In genomic region chr6:138654715-138655634, GRCh38 we compare ENCODE assay signal across 9 cellular contexts.
DNase-seq lines count a peak whose midpoint lies in the region; ATAC-seq lines count a peak whose summit lies in the region.
"Had no signal": no experiment of that assay in that cellular context is flagged by ENCODE, and none has a peak within 500 bp of the region (broad histone marks: within the 10 kb centered on the region; RNA-seq: fewer than 3 reads in every experiment).

No MANE protein-coding gene starts in this region.

- H3K4me3 ChIP-seq in Karpas-422 (ENCODE audit: low read length), result no peak overlapping the region

- no peaks in the 10 kb centered on the region for H3K9me2 ChIP-seq in Karpas-422 (replicated peaks; ENCODE audit: insufficient read depth, low read length)

- H3K27ac Mint-ChIP-seq in activated CD4-positive, alpha-beta T cell treated with anti-CD3 and anti-CD28 coated beads for 36 hours, result no peak overlapping the region
- H3K27ac Mint-ChIP-seq in activated CD4-positive, alpha-beta memory T cell treated with anti-CD3 and anti-CD28 coated beads for 36 hours, result no peak overlapping the region
- H3K27ac Mint-ChIP-seq: B cell had no signal

- H3K36me3 Mint-ChIP-seq in activated CD4-positive, alpha-beta T cell treated with anti-CD3 and anti-CD28 coated beads for 36 hours (ENCODE audit: low read depth), result no peaks in the 10 kb centered on the region
- H3K36me3 Mint-ChIP-seq in activated CD4-positive, alpha-beta memory T cell treated with anti-CD3 and anti-CD28 coated beads for 36 hours, result no peaks in the 10 kb centered on the region

- no peak overlapping the region for H3K4me2 ChIP-seq in Karpas-422 (ENCODE audit: low read depth, low read length, poor library complexity, severe bottlenecking)

- ATAC-seq in activated CD4-positive, alpha-beta T cell treated with anti-CD3 and anti-CD28 coated beads for 36 hours, result peak; percentile 98
- ATAC-seq in HG03039 (IDR thresholded peaks at IDR 0.05; ENCODE audit: unreplicated experiment), result peak; percentile 95

- CTCF ChIA-PET in activated CD4-positive, alpha-beta T cell treated with anti-CD3 and anti-CD28 coated beads for 36 hours (lab: Charles Lee), result interaction anchor here (0.7 kb wide), 1 partner anchor 169 kb away, joined by 3 read pairs; no protein-coding TSS in a partner anchor
- CTCF ChIA-PET in activated CD4-positive, alpha-beta memory T cell treated with anti-CD3 and anti-CD28 coated beads for 36 hours (lab: Charles Lee), result interaction anchor here (0.7 to 2.1 kb wide), 3 partner anchors 37 to 66 kb away, joined by 3 to 9 read pairs (median 7); no protein-coding TSS in a partner anchor

- no peaks in the 10 kb centered on the region for H3K36me3 ChIP-seq in Karpas-422 (ENCODE audit: insufficient read depth, low read length)

- intact Hi-C loops in activated CD4-positive, alpha-beta T cell treated with anti-CD3 and anti-CD28 coated beads for 36 hours (cut with DNase I, micrococcal nuclease), result loop anchor here (1.0 to 5.0 kb wide), 3 partner anchors 38 to 63 kb away; no protein-coding TSS in a partner anchor
- intact Hi-C loops in activated CD4-positive, alpha-beta memory T cell treated with anti-CD3 and anti-CD28 coated beads for 36 hours (cut with micrococcal nuclease), result loop anchor here (1.0 to 5.0 kb wide), 2 partner anchors 62 to 372 kb away; partner anchors contain the start of gene ABRACL

- POLR2A ChIA-PET in activated CD4-positive, alpha-beta T cell treated with anti-CD3 and anti-CD28 coated beads for 36 hours (lab: Charles Lee), result no interaction called here
- POLR2A ChIA-PET in activated CD4-positive, alpha-beta memory T cell treated with anti-CD3 and anti-CD28 coated beads for 36 hours (lab: Charles Lee), result no interaction called here

- H3K27me3 Mint-ChIP-seq in activated CD4-positive, alpha-beta T cell treated with anti-CD3 and anti-CD28 coated beads for 36 hours, result peaks cover 17% of the 10 kb centered on the region
- peaks cover 11% of the 10 kb centered on the region for H3K27me3 Mint-ChIP-seq in activated CD4-positive, alpha-beta memory T cell treated with anti-CD3 and anti-CD28 coated beads for 36 hours

- H3K4me1 ChIP-seq in Karpas-422 (ENCODE audit: low read length), result no peaks in the 10 kb centered on the region

- no peak overlapping the region for H3K9ac ChIP-seq in Karpas-422 (ENCODE audit: low read length)

- no peak overlapping the region for H3K27ac ChIP-seq in Karpas-422 (ENCODE audit: low read length)

- H3K9me3 ChIP-seq in Karpas-422 (ENCODE audit: low read length), result no peaks in the 10 kb centered on the region

- H4K20me1 ChIP-seq in Karpas-422 (ENCODE audit: insufficient read depth, low read depth, low read length), result no peaks in the 10 kb centered on the region

- H2AFZ ChIP-seq in Karpas-422 (ENCODE audit: low read length), result no peak overlapping the region

- H3K4me3 Mint-ChIP-seq in activated CD4-positive, alpha-beta T cell treated with anti-CD3 and anti-CD28 coated beads for 36 hours, result no peak overlapping the region
- no peak overlapping the region for H3K4me3 Mint-ChIP-seq in activated CD4-positive, alpha-beta memory T cell treated with anti-CD3 and anti-CD28 coated beads for 36 hours
- H3K4me3 Mint-ChIP-seq: B cell had no signal

- peak; percentile 66 for DNase-seq in activated CD4-positive, alpha-beta T cell treated with anti-CD3 and anti-CD28 coated beads for 36 hours
- DNase-seq in activated CD4-positive, alpha-beta T cell treated with anti-CD3 and anti-CD28 coated beads for 1 hour, result no peak
- peak; percentile 64 for DNase-seq in activated CD4-positive, alpha-beta memory T cell treated with anti-CD3 and anti-CD28 coated beads for 36 hours
- DNase-seq in pulmonary artery endothelial cell (ENCODE audit: low read depth, low spot score) (peak; percentile 35), NCI-H1436 treated with DMSO at 0.1 percent for 48 hours (lab: John Stamatoyannopoulos, UW) (no peak), Karpas-422 (no peak), SHP77 treated with DMSO at 0.1 percent for 48 hours (lab: John Stamatoyannopoulos, UW) (no peak)

- H3K9me3 Mint-ChIP-seq in activated CD4-positive, alpha-beta T cell treated with anti-CD3 and anti-CD28 coated beads for 36 hours (ENCODE audit: low read depth), result no peaks in the 10 kb centered on the region
- no peaks in the 10 kb centered on the region for H3K9me3 Mint-ChIP-seq in activated CD4-positive, alpha-beta memory T cell treated with anti-CD3 and anti-CD28 coated beads for 36 hours

- H3K79me2 ChIP-seq in Karpas-422 (ENCODE audit: low read length), result no peaks in the 10 kb centered on the region

- peaks cover 21% of the 10 kb centered on the region for H3K4me1 Mint-ChIP-seq in activated CD4-positive, alpha-beta T cell treated with anti-CD3 and anti-CD28 coated beads for 36 hours
- peaks cover 24% of the 10 kb centered on the region for H3K4me1 Mint-ChIP-seq in activated CD4-positive, alpha-beta memory T cell treated with anti-CD3 and anti-CD28 coated beads for 36 hours (ENCODE audit: low read depth)
- H3K4me1 Mint-ChIP-seq: B cell had no signal

- no peaks in the 10 kb centered on the region for H3K27me3 ChIP-seq in Karpas-422 (ENCODE audit: low read length)

Comparison
In these comparisons a context has a peak if more than half of its experiments do, and no peak if none do; other contexts are left out.
1. DNase-seq: peak in activated CD4-positive, alpha-beta T cell treated with anti-CD3 and anti-CD28 coated beads for 36 hours (single experiment), activated CD4-positive, alpha-beta memory T cell treated with anti-CD3 and anti-CD28 coated beads for 36 hours (single experiment) and pulmonary artery endothelial cell (single experiment); none in activated CD4-positive, alpha-beta T cell treated with anti-CD3 and anti-CD28 coated beads for 1 hour (single experiment), NCI-H1436 treated with DMSO at 0.1 percent for 48 hours (single experiment), Karpas-422 (single experiment) and SHP77 treated with DMSO at 0.1 percent for 48 hours (single experiment).